In the genomic region with DNA sequence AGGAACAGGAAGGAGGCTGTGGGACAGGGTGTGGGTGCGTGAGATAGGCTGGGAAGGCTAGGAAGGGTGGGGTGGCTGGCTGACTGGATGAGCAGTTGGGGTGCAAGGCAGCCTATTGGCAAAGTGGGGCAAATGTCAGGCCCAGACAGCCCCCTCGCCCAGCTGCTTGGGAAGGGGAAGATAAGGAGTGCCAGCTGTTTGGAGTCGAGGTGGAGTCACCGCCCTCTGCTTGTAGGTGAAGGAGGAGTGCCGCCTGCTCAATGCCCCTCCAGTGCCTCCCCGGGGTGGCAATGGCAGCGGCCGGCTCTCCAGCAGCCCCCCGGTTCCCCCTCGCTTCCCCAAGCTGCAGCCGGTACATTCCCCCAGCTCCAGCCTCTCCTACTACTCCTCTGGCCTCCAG, we compare ENCODE assay signal across 12 cellular contexts. TPM values are rescaled to one million over a fixed set of nuclear protein-coding genes. Genes with fewer than 3 reads are reported as not detected.
DNase-seq lines count a peak whose midpoint lies in the region; ATAC-seq, FAIRE-seq and TF ChIP-seq lines count a peak whose summit lies in the region.
"Had no signal": no experiment of that assay in that cellular context is flagged by ENCODE, and none has a peak within 500 bp of the region (broad histone marks: within the 10 kb centered on the region; RNA-seq: fewer than 3 reads in every experiment).

No MANE protein-coding gene starts in this region.

- intact Hi-C loops in GM12878 (cut with micrococcal nuclease; ENCODE audit: unreplicated experiment): no loop called here
- intact Hi-C loops in natural killer cell (cut with micrococcal nuclease): loop anchor here (2.0 to 10.0 kb wide), 2 partner anchors 97 to 311 kb away; partner anchors contain the start of gene ASXL2

- H3K4me3 ChIP-seq in AG04450 (ENCODE audit: low read depth, low read length) (peak overlapping the region; percentile 60), GM12878 (peak overlapping the region; percentile 68; the same call in 1 of the 2 replicates)

- no peak overlapping the region for H3K9ac ChIP-seq in GM12878 (ENCODE audit: control insufficient read depth, insufficient read depth, low read length)

- no peak overlapping the region for H3K27ac ChIP-seq in AG04450 (ENCODE audit: low read depth, low read length)
- no peak overlapping the region for H3K27ac ChIP-seq in GM12878 (ENCODE audit: control insufficient read depth, insufficient read depth)
- H3K27ac ChIP-seq: VCaP had no signal

- no peaks in the 10 kb centered on the region for H3K9me3 Mint-ChIP-seq in natural killer cell

- no peak for TF ChIP-seq EP300 in GM12878 (IDR thresholded peaks at IDR 0.05; ENCODE audit: borderline replicate concordance in 1 of 2, control insufficient read depth in 1 of 2, low read depth in 2 of 2, low read length in 2 of 2)

- no peak for ATAC-seq in GM12878
- no peak for ATAC-seq in natural killer cell
- ATAC-seq in GM21619 (IDR thresholded peaks at IDR 0.05; ENCODE audit: unreplicated experiment): no peak

- RAD21 ChIA-PET in GM12878 (lab: Charles Lee; ENCODE audit: unreplicated experiment): no interaction called here

- peak overlapping the region; percentile 82 for H3K4me3 Mint-ChIP-seq in natural killer cell

- peak overlapping the region; percentile 38 for H3K4me2 ChIP-seq in GM12878 (ENCODE audit: control insufficient read depth, insufficient read depth)

- H3K36me3 ChIP-seq in GM12878 (ENCODE audit: control insufficient read depth in 2 of 2, insufficient read depth in 2 of 2, low read length in 1 of 2): peaks cover 0 to 5% of the 10 kb centered on the region in 2 experiments; a peak in 1 of 4 replicates

- SMC1A ChIA-PET in GM12878 (lab: Charles Lee; ENCODE audit: uncharacterized antibody, unreplicated experiment): interaction anchor here (1.0 to 1.5 kb wide), 2 partner anchors 14 to 57 kb away, joined by 3 read pairs; no protein-coding TSS in a partner anchor

- peak overlapping the region in 1 of 2 donors; percentile 75 for H3K27ac Mint-ChIP-seq in natural killer cell

- no peaks in the 10 kb centered on the region for H3K4me1 ChIP-seq in GM12878 (ENCODE audit: control insufficient read depth, insufficient read depth, low read length)

- BruUV-seq in GM12878 (replicated peaks; lab: Mats Ljungman, UMichigan): no TSS peak

- H3K27me3 Mint-ChIP-seq in natural killer cell (ENCODE audit: low read depth in 2 of 2): peaks cover 5 to 6% of the 10 kb centered on the region in 2 donors

- FAIRE-seq in GM12878 (lab: Jason Lieb, UNC): no peak

- H3K27me3 ChIP-seq in AG04450 (ENCODE audit: control insufficient read depth, insufficient read depth, low read length): no peaks in the 10 kb centered on the region
- H3K27me3 ChIP-seq in GM12878 (replicated peaks in 1 of 2; ENCODE audit: control insufficient read depth in 2 of 2, insufficient read depth in 2 of 2, low read length in 1 of 2): peaks cover 0 to 4% of the 10 kb centered on the region in 2 experiments; a peak in 1 of 4 replicates

- no peak for TF ChIP-seq POLR2A in GM12878 (IDR thresholded peaks at IDR 0.05; ENCODE audit: low read depth, low read length)

- no peaks in the 10 kb centered on the region for H3K36me3 Mint-ChIP-seq in natural killer cell

- TF ChIP-seq RAD21 in GM12878 (IDR thresholded peaks at IDR 0.05; ENCODE audit: insufficient read depth, low read depth, low read length): no peak

- POLR2A ChIA-PET in AG04450 (lab: Yijun Ruan, JAX): no interaction called here
- POLR2A ChIA-PET in GM12878 (lab: Charles Lee): no interaction called here

- in situ Hi-C loops in GM13977 (cut with MboI; ENCODE audit: low pct_unique_long_range_greater_than_20kb, low sequenced_read_pairs, unreplicated experiment): no loop called here
- in situ Hi-C loops in GM12878 (cut with MboI): no loop called here

- CTCF ChIA-PET in AG04450 (lab: Charles Lee) (interaction anchor here (0.6 to 2.6 kb wide), 3 partner anchors 10 to 235 kb away, joined by 4 to 19 read pairs (median 8); partner anchors contain the start of gene KIF3C), GM12878 (lab: Yijun Ruan, JAX) (interaction anchor here (0.6 to 1.8 kb wide), 5 partner anchors 10 to 270 kb away, joined by 3 to 5 read pairs (median 4); no protein-coding TSS in a partner anchor)

- no peak for TF ChIP-seq CTCF in AG04450 (IDR thresholded peaks at IDR 0.05; ENCODE audit: low read depth, low read length)
- no peak for TF ChIP-seq CTCF in GM13977 (IDR thresholded peaks at IDR 0.05; ENCODE audit: extremely low read depth, insufficient read depth, missing control alignments)
- TF ChIP-seq CTCF in GM12878 (IDR thresholded peaks at IDR 0.05 in 2 of 3, conservative IDR thresholded peaks at IDR 0.05 in 1 of 3; ENCODE audit: control insufficient read depth in 2 of 3, extremely low read depth in 1 of 3, insufficient read depth in 1 of 3, low read depth in 3 of 3, low read length in 3 of 3): no peak
- TF ChIP-seq CTCF in natural killer cell (IDR thresholded peaks at IDR 0.05): no peak

- WGBS in GM12878 (ENCODE audit: insufficient coverage, insufficient replicate concordance, low lambda C conversion rate, missing lambda C conversion rate): 69% methylated on average over 11 of the region's 11 CpGs

- no peaks in the 10 kb centered on the region for H3K79me2 ChIP-seq in GM12878 (ENCODE audit: control insufficient read depth, insufficient read depth, low read length)

- peaks cover 6 to 14% of the 10 kb centered on the region in 2 donors for H3K4me1 Mint-ChIP-seq in natural killer cell

- H3K9me3 ChIP-seq in AG04450 (ENCODE audit: control insufficient read depth, insufficient read depth, low read length): no peaks in the 10 kb centered on the region
- no peaks in the 10 kb centered on the region for H3K9me3 ChIP-seq in GM12878 (replicated peaks; ENCODE audit: control insufficient read depth, insufficient read depth, low read length)

- H4K20me1 ChIP-seq in GM12878 (ENCODE audit: control insufficient read depth, insufficient read depth): no peaks in the 10 kb centered on the region

- H2AFZ ChIP-seq in GM12878 (ENCODE audit: control insufficient read depth, low read depth, low read length): no peak overlapping the region

- DNase-seq in AG04450 (ENCODE audit: low read depth, low spot score): no peak
- DNase-seq in GM13977 (ENCODE audit: low spot score): peak; percentile 19
- no peak for DNase-seq in GM12878 (ENCODE audit: low read depth, low spot score)
- no peak for DNase-seq in natural killer cell
- DNase-seq in cortex of kidney (lab: John Stamatoyannopoulos, UW): no peak
- DNase-seq in GM19240 (ENCODE audit: insufficient read length, low spot score): no peak
- no peak for DNase-seq in GOT3 (lab: John Stamatoyannopoulos, UW)
- DNase-seq: midbrain, NCI-H226, RPMI8226 had no signal

RNA-seq across cellular contexts. Expression of gene GAREM2, which starts 13.1 kb away (rescaled TPM):
- polyA plus RNA-seq in AG04450 (2011; rRNA removed) (2.8 and 3.1 TPM in 2 replicates), GM12878 (2011; rRNA removed) (0.19 and 0.71 TPM in 2 replicates), GM12878 (2014; fragmentation: Illumina TruSeq; extraction: Trizol) (0.25 and 0.56 TPM in 2 replicates), GM12878 (2014; fragmentation: Nextera tagmentation; extraction: Ambion mirVana) (under 1 TPM; 0.06 to 0.20 TPM), GM12878 (2014; rRNA removed) (0.43 and 0.50 TPM in 2 replicates), GM12878 (2016; fragmentation: Nextera tagmentation; extraction: Ambion mirVana) (under 1 TPM; 0.38 to 0.50 TPM)
- polyA minus RNA-seq in AG04450 (2011; rRNA and poly(A)+ RNA removed): 2.2 and 3.5 TPM in 2 replicates
- total RNA-seq in GM12878 (2013; cell fraction: nucleolus; rRNA removed): 1.7 and 2.4 TPM in 2 replicates
- total RNA-seq in GM12878 (2014; rRNA removed) (0.23 and 0.38 TPM in 2 replicates), GM12878 (2014; rRNA removed; fragmentation: Illumina TruSeq; extraction: Trizol) (0.18 and 0.23 TPM in 2 replicates), GM12878 (2021) (0.85 and 1.4 TPM in 2 replicates), natural killer cell (1 to 10 TPM; 7.1 to 9.2 (median 7.2) TPM)
- polyA plus RNA-seq in GM12878 (2011; ENCODE audit: low read depth): 0.54 TPM
- 0.50 and 0.58 TPM in 2 replicates for polyA plus RNA-seq in GM12878 (2011; cell fraction: cytosol; rRNA removed)
- polyA plus RNA-seq in GM12878 (2011; cell fraction: nucleus; rRNA removed): 0.84 and 4.9 TPM in 2 replicates
- polyA plus RNA-seq in GM12878 (2012): 0.72 and 0.80 TPM in 2 replicates
- 0.26 and 0.37 TPM in 2 replicates for polyA minus RNA-seq in GM12878 (2011; rRNA and poly(A)+ RNA removed)
- polyA minus RNA-seq in GM12878 (2011; cell fraction: cytosol; rRNA and poly(A)+ RNA removed): not detected in 2 replicates
- polyA minus RNA-seq in GM12878 (2011; cell fraction: nucleus; rRNA and poly(A)+ RNA removed): 0.12 and 0.57 TPM in 2 replicates

RNA-seq across cellular contexts. Expression of gene HADHA, which starts 58.5 kb away (rescaled TPM):
- polyA plus RNA-seq in AG04450 (2011; rRNA removed) (155 and 172 TPM in 2 replicates), GM12878 (2011; rRNA removed) (194 and 208 TPM in 2 replicates), GM12878 (2014; fragmentation: Illumina TruSeq; extraction: Trizol) (207 and 221 TPM in 2 replicates), GM12878 (2014; fragmentation: Nextera tagmentation; extraction: Ambion mirVana) (100 to 1,000 TPM; 109 to 144 TPM), GM12878 (2014; rRNA removed) (114 and 125 TPM in 2 replicates), GM12878 (2016; fragmentation: Nextera tagmentation; extraction: Ambion mirVana) (100 to 1,000 TPM; 187 to 190 TPM)
- polyA minus RNA-seq in AG04450 (2011; rRNA and poly(A)+ RNA removed): 160 and 163 TPM in 2 replicates
- total RNA-seq in GM12878 (2013; cell fraction: nucleolus; rRNA removed): 66.8 and 68.7 TPM in 2 replicates
- total RNA-seq in GM12878 (2014; rRNA removed) (158 and 175 TPM in 2 replicates), GM12878 (2014; rRNA removed; fragmentation: Illumina TruSeq; extraction: Trizol) (170 TPM in 2 replicates), GM12878 (2021) (160 and 161 TPM in 2 replicates), natural killer cell (10 to 100 TPM; 66.6 to 76.1 (median 68.9) TPM)
- 104 TPM for polyA plus RNA-seq in GM12878 (2011; ENCODE audit: low read depth)
- polyA plus RNA-seq in GM12878 (2011; cell fraction: cytosol; rRNA removed): 157 and 181 TPM in 2 replicates
- 110 and 115 TPM in 2 replicates for polyA plus RNA-seq in GM12878 (2011; cell fraction: nucleus; rRNA removed)
- 108 and 139 TPM in 2 replicates for polyA plus RNA-seq in GM12878 (2012)
- 204 and 208 TPM in 2 replicates for polyA minus RNA-seq in GM12878 (2011; rRNA and poly(A)+ RNA removed)
- 79.4 and 89.2 TPM in 2 replicates for polyA minus RNA-seq in GM12878 (2011; cell fraction: cytosol; rRNA and poly(A)+ RNA removed)
- 32.5 and 45.4 TPM in 2 replicates for polyA minus RNA-seq in GM12878 (2011; cell fraction: nucleus; rRNA and poly(A)+ RNA removed)

RNA-seq across cellular contexts. Expression of gene HADHB, which starts 58.8 kb away (rescaled TPM):
- polyA plus RNA-seq in AG04450 (2011; rRNA removed) (129 and 162 TPM in 2 replicates), GM12878 (2011; rRNA removed) (123 and 161 TPM in 2 replicates), GM12878 (2014; fragmentation: Illumina TruSeq; extraction: Trizol) (67.0 and 76.4 TPM in 2 replicates), GM12878 (2014; fragmentation: Nextera tagmentation; extraction: Ambion mirVana) (100 to 1,000 TPM; 107 to 145 TPM), GM12878 (2014; rRNA removed) (60.7 and 68.6 TPM in 2 replicates), GM12878 (2016; fragmentation: Nextera tagmentation; extraction: Ambion mirVana) (100 to 1,000 TPM in 1 of 2 experiments, 10 to 100 TPM in 1; 97.5 to 104 TPM)
- polyA minus RNA-seq in AG04450 (2011; rRNA and poly(A)+ RNA removed): 128 and 140 TPM in 2 replicates
- total RNA-seq in GM12878 (2013; cell fraction: nucleolus; rRNA removed): 148 and 151 TPM in 2 replicates
- total RNA-seq in GM12878 (2014; rRNA removed) (53.7 and 67.3 TPM in 2 replicates), GM12878 (2014; rRNA removed; fragmentation: Illumina TruSeq; extraction: Trizol) (68.8 and 69.3 TPM in 2 replicates), GM12878 (2021) (73.5 and 78.6 TPM in 2 replicates), natural killer cell (10 to 100 TPM; 43.1 to 58.8 (median 53.0) TPM)
- polyA plus RNA-seq in GM12878 (2011; ENCODE audit: low read depth): 51.6 TPM
- polyA plus RNA-seq in GM12878 (2011; cell fraction: cytosol; rRNA removed): 98.4 and 125 TPM in 2 replicates
- polyA plus RNA-seq in GM12878 (2011; cell fraction: nucleus; rRNA removed): 86.4 and 86.8 TPM in 2 replicates
- 51.4 and 70.3 TPM in 2 replicates for polyA plus RNA-seq in GM12878 (2012)
- polyA minus RNA-seq in GM12878 (2011; rRNA and poly(A)+ RNA removed): 145 and 159 TPM in 2 replicates
- 24.9 and 31.3 TPM in 2 replicates for polyA minus RNA-seq in GM12878 (2011; cell fraction: cytosol; rRNA and poly(A)+ RNA removed)
- polyA minus RNA-seq in GM12878 (2011; cell fraction: nucleus; rRNA and poly(A)+ RNA removed): 29.4 and 49.3 TPM in 2 replicates
